15 cellular contexts compared by ENCODE assay signal in genomic region chr9:94870465-94870792, GRCh38.
A peak's percentile ranks its signal among the peaks of the same experiment; 100 is the strongest.
DNase-seq lines count a peak whose midpoint lies in the region; ATAC-seq and TF ChIP-seq lines count a peak whose summit lies in the region.
"Had no signal": no experiment of that assay in that cellular context is flagged by ENCODE, and none has a peak within 500 bp of the region (broad histone marks: within the 10 kb centered on the region; RNA-seq: fewer than 3 reads in every experiment).

No MANE protein-coding gene starts in this region.

- peak overlapping the region; percentile 58 for H3K4me3 Mint-ChIP-seq in activated naive CD8-positive, alpha-beta T cell
- H3K4me3 Mint-ChIP-seq in activated naive CD8-positive, alpha-beta T cell treated with anti-CD3 and anti-CD28 coated beads for 36 hours = no peak overlapping the region
- no peak overlapping the region for H3K4me3 Mint-ChIP-seq in activated CD4-positive, alpha-beta memory T cell treated with anti-CD3 and anti-CD28 coated beads for 36 hours
- H3K4me3 Mint-ChIP-seq: H9 had no signal

- no peak overlapping the region for H3K23ac ChIP-seq in mesenchymal stem cell (ENCODE audit: low read length in 2 of 2)

- H3K9me3 ChIP-seq in mesenchymal stem cell (ENCODE audit: control insufficient read depth, low read length) = no peaks in the 10 kb centered on the region
- no peaks in the 10 kb centered on the region for H3K9me3 ChIP-seq in tibial artery

- peaks cover 4% of the 10 kb centered on the region for H3K36me3 Mint-ChIP-seq in activated naive CD8-positive, alpha-beta T cell
- peaks cover 9% of the 10 kb centered on the region for H3K36me3 Mint-ChIP-seq in activated naive CD8-positive, alpha-beta T cell treated with anti-CD3 and anti-CD28 coated beads for 36 hours
- H3K36me3 Mint-ChIP-seq in activated CD4-positive, alpha-beta memory T cell treated with anti-CD3 and anti-CD28 coated beads for 36 hours = peaks cover 2% of the 10 kb centered on the region

- no peak overlapping the region for H2BK5ac ChIP-seq in mesenchymal stem cell (ENCODE audit: low read depth, low read length, poor library complexity, severe bottlenecking)

- no peak overlapping the region for H3K4me2 ChIP-seq in mesenchymal stem cell (ENCODE audit: low read length, poor library complexity, severe bottlenecking)

- H3K9me3 Mint-ChIP-seq in activated naive CD8-positive, alpha-beta T cell (ENCODE audit: low read depth) = no peaks in the 10 kb centered on the region
- H3K9me3 Mint-ChIP-seq in activated naive CD8-positive, alpha-beta T cell treated with anti-CD3 and anti-CD28 coated beads for 36 hours = peaks cover 3% of the 10 kb centered on the region
- no peaks in the 10 kb centered on the region for H3K9me3 Mint-ChIP-seq in activated CD4-positive, alpha-beta memory T cell treated with anti-CD3 and anti-CD28 coated beads for 36 hours
- H3K9me3 Mint-ChIP-seq: activated naive CD8-positive, alpha-beta T cell treated with anti-CD3 and anti-CD28 coated beads, Interleukin-2, amount 10 ng/mL, durations not matched to agents 7 days and 5 days; H9 had no signal

- TF ChIP-seq CTCF in tibial artery (IDR thresholded peaks at IDR 0.05) = no peak

- H3K4me1 ChIP-seq in mesenchymal stem cell (ENCODE audit: control insufficient read depth, insufficient read depth, low read depth, low read length) = peaks cover 9% of the 10 kb centered on the region
- H3K4me1 ChIP-seq in tibial artery = peaks cover 0 to 79% (median 33%) of the 10 kb centered on the region in 4 donors

- no peaks in the 10 kb centered on the region for H3K27me3 Mint-ChIP-seq in activated naive CD8-positive, alpha-beta T cell
- H3K27me3 Mint-ChIP-seq in activated naive CD8-positive, alpha-beta T cell treated with anti-CD3 and anti-CD28 coated beads for 36 hours = no peaks in the 10 kb centered on the region
- H3K27me3 Mint-ChIP-seq in activated CD4-positive, alpha-beta memory T cell treated with anti-CD3 and anti-CD28 coated beads for 36 hours = peaks cover 3% of the 10 kb centered on the region

- ATAC-seq in HG03108 (IDR thresholded peaks at IDR 0.05; ENCODE audit: unreplicated experiment) (no peak), HG03457 (IDR thresholded peaks at IDR 0.05; ENCODE audit: unreplicated experiment) (no peak), esophagus mucosa (no peak)
- ATAC-seq: GM12878 had no signal

- H3K27ac Mint-ChIP-seq in activated naive CD8-positive, alpha-beta T cell = peak overlapping the region; percentile 90
- H3K27ac Mint-ChIP-seq in activated naive CD8-positive, alpha-beta T cell treated with anti-CD3 and anti-CD28 coated beads for 36 hours = no peak overlapping the region
- H3K27ac Mint-ChIP-seq in activated CD4-positive, alpha-beta memory T cell treated with anti-CD3 and anti-CD28 coated beads for 36 hours = peak overlapping the region; percentile 80

- no peak overlapping the region for H3K27ac ChIP-seq in mesenchymal stem cell (ENCODE audit: low read length, poor library complexity, severe bottlenecking)
- peak overlapping the region; percentile 30 to 80 for H3K27ac ChIP-seq in tibial artery

- no peaks in the 10 kb centered on the region for H3K36me3 ChIP-seq in mesenchymal stem cell (ENCODE audit: control insufficient read depth in 1 of 2, insufficient read depth in 2 of 2, low read depth in 1 of 2, low read length in 2 of 2)
- H3K36me3 ChIP-seq in tibial artery = no peaks in the 10 kb centered on the region

- H2BK15ac ChIP-seq in mesenchymal stem cell (ENCODE audit: low read depth, poor library complexity, severe bottlenecking) = no peak overlapping the region

- H3K4ac ChIP-seq in mesenchymal stem cell (ENCODE audit: low read depth in 1 of 2, low read length in 2 of 2) = peak overlapping the region; percentile 1 to 96

- peak overlapping the region; percentile 87 for H4K8ac ChIP-seq in mesenchymal stem cell (ENCODE audit: low read length)

- no peak overlapping the region for H2AFZ ChIP-seq in mesenchymal stem cell (ENCODE audit: low read depth, low read length)

- CTCF ChIA-PET in activated CD4-positive, alpha-beta memory T cell treated with anti-CD3 and anti-CD28 coated beads for 36 hours (lab: Charles Lee) = interaction anchor here (1.3 kb wide), 1 partner anchor 260 kb away, joined by 5 read pairs; no protein-coding TSS in a partner anchor

- peaks cover 39% of the 10 kb centered on the region for H3K4me1 Mint-ChIP-seq in activated naive CD8-positive, alpha-beta T cell (ENCODE audit: low read depth)
- peaks cover 33% of the 10 kb centered on the region for H3K4me1 Mint-ChIP-seq in activated naive CD8-positive, alpha-beta T cell treated with anti-CD3 and anti-CD28 coated beads for 36 hours
- H3K4me1 Mint-ChIP-seq in activated CD4-positive, alpha-beta memory T cell treated with anti-CD3 and anti-CD28 coated beads for 36 hours (ENCODE audit: low read depth) = peaks cover 46% of the 10 kb centered on the region

- H3K4me3 ChIP-seq in mesenchymal stem cell (ENCODE audit: insufficient read depth in 1 of 2, low read depth in 1 of 2, low read length in 2 of 2) = no peak overlapping the region
- H3K4me3 ChIP-seq in tibial artery = no peak overlapping the region
- H3K4me3 ChIP-seq: coronary artery, GM12878 had no signal

- no peak overlapping the region for H3K14ac ChIP-seq in mesenchymal stem cell (ENCODE audit: low read length in 2 of 2)

- peak overlapping the region; percentile 80 to 96 for H2BK12ac ChIP-seq in mesenchymal stem cell (ENCODE audit: low read length in 2 of 2)

- H3K18ac ChIP-seq in mesenchymal stem cell (ENCODE audit: low read depth in 1 of 2, low read length in 2 of 2) = peak overlapping the region; percentile 72 to 73

- peak overlapping the region; percentile 54 for H2AK5ac ChIP-seq in mesenchymal stem cell (ENCODE audit: low read length, severe bottlenecking)

- H2BK120ac ChIP-seq in mesenchymal stem cell (ENCODE audit: low read depth, low read length) = peak overlapping the region; percentile 80

- no peak for DNase-seq in activated naive CD8-positive, alpha-beta T cell treated with anti-CD3 and anti-CD28 coated beads for 36 hours
- no peak for DNase-seq in activated CD4-positive, alpha-beta memory T cell treated with anti-CD3 and anti-CD28 coated beads for 36 hours
- no peak for DNase-seq in mesenchymal stem cell
- DNase-seq in tibial artery = no peak
- DNase-seq: activated naive CD8-positive, alpha-beta T cell treated with anti-CD3 and anti-CD28 coated beads, Interleukin-2, amount 10 ng/mL, durations not matched to agents 7 days and 5 days; DND-41; H9; NCI-H2227 treated with DMSO at 0.1 percent for 48 hours; OCI-M1 had no signal

- peaks cover 16% of the 10 kb centered on the region for H3K79me1 ChIP-seq in mesenchymal stem cell (replicated peaks; ENCODE audit: low read length, poor library complexity, severe bottlenecking)

- POLR2A ChIA-PET in activated CD4-positive, alpha-beta memory T cell treated with anti-CD3 and anti-CD28 coated beads for 36 hours (lab: Charles Lee) = interaction anchor here (0.7 kb wide), 1 partner anchor 78 kb away, joined by 4 read pairs; no protein-coding TSS in a partner anchor

- H4K91ac ChIP-seq in mesenchymal stem cell (ENCODE audit: low read length) = peak overlapping the region; percentile 87

- no peaks in the 10 kb centered on the region for H3K27me3 ChIP-seq in mesenchymal stem cell (ENCODE audit: control insufficient read depth in 1 of 2, insufficient read depth in 1 of 2, low read length in 2 of 2)
- no peaks in the 10 kb centered on the region for H3K27me3 ChIP-seq in tibial artery

- H3K9ac ChIP-seq in mesenchymal stem cell (ENCODE audit: low read length) = no peak overlapping the region

- intact Hi-C loops in activated CD4-positive, alpha-beta memory T cell treated with anti-CD3 and anti-CD28 coated beads for 36 hours (cut with micrococcal nuclease) = loop anchor here (2.0 kb wide), 1 partner anchor 136 kb away; no protein-coding TSS in a partner anchor
- intact Hi-C loops in tibial artery (cut with DNase I; ENCODE audit: low total_unique reads) = no loop called here

- WGBS in mesenchymal stem cell = 97% methylated on average over 3 of the region's 3 CpGs
